Comparison of ENCODE assay signal across 23 cellular contexts in the genomic region with DNA sequence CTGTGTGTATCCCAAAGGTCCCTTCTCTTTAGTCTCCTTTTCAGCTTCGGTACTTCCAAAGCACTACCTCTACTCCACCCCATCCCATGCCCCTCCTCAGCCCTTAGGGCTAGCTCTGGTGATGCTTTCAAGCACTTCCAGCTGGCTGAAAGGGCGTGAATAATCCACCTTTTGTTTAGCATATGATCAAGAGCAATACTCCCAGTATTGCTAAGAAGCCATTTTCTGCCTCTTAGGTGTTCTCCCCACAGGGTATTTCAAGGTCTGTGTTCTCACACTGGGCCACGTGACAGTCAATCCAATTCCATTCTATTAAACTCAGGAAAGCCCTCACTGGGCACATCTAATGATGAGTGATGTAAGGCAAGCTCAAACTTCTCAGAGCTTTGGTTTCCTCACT.
DNase-seq lines count a peak whose midpoint lies in the region; ATAC-seq and TF ChIP-seq lines count a peak whose summit lies in the region.
"Had no signal": no experiment of that assay in that cellular context is flagged by ENCODE, and none has a peak within 500 bp of the region (broad histone marks: within the 10 kb centered on the region; RNA-seq: fewer than 3 reads in every experiment).

No MANE protein-coding gene starts in this region.

- H3K27me3 ChIP-seq in mammary epithelial cell (ENCODE audit: insufficient read depth, low read length) (no peaks in the 10 kb centered on the region), breast epithelium (no peaks in the 10 kb centered on the region), esophagus (ENCODE audit: control insufficient read depth in 1 of 2, insufficient read depth in 2 of 2, low read length in 2 of 2) (no peaks in the 10 kb centered on the region), PC-9 (ENCODE audit: insufficient read depth, low read depth) (no peaks in the 10 kb centered on the region)
- no peaks in the 10 kb centered on the region for H3K27me3 ChIP-seq in CD4-positive, alpha-beta T cell (ENCODE audit: control insufficient read depth, insufficient read depth, low read length)

- H3K4me3 ChIP-seq in mammary epithelial cell (replicated peaks in 1 of 3; ENCODE audit: insufficient read depth in 1 of 3, low read depth in 2 of 3, low read length in 3 of 3): no peak overlapping the region
- H3K4me3 ChIP-seq in breast epithelium: no peak overlapping the region
- H3K4me3 ChIP-seq in esophagus (ENCODE audit: low read depth in 1 of 2, low read length in 2 of 2): no peak overlapping the region
- no peak overlapping the region for H3K4me3 ChIP-seq in PC-9
- H3K4me3 ChIP-seq: MG63 had no signal

- intact Hi-C loops in mammary epithelial cell (cut with micrococcal nuclease): no loop called here
- intact Hi-C loops in breast epithelium (cut with DNase I; ENCODE audit: low total_unique reads): no loop called here
- intact Hi-C loops in PC-9 (cut with micrococcal nuclease; ENCODE audit: unreplicated experiment): no loop called here
- intact Hi-C loops in CD4-positive, alpha-beta T cell (cut with DNase I, micrococcal nuclease): no loop called here

- no peak overlapping the region for H3K4me3 Mint-ChIP-seq in CD4-positive, alpha-beta T cell

- H3K27ac ChIP-seq in mammary epithelial cell (ENCODE audit: insufficient read depth, low read depth, low read length) (no peak overlapping the region), breast epithelium (peak overlapping the region in 1 of 2 donors; percentile 19), esophagus (ENCODE audit: low read depth in 2 of 2, low read length in 1 of 2) (peak overlapping the region; percentile 23 to 66), PC-9 (no peak overlapping the region)
- H3K27ac ChIP-seq in CD4-positive, alpha-beta T cell (ENCODE audit: low read depth, low read length): no peak overlapping the region
- H3K27ac ChIP-seq: 22Rv1, C4-2B, RWPE1 had no signal

- TF ChIP-seq CTCF in mammary epithelial cell (conservative IDR thresholded peaks at IDR 0.05 in 1 of 2, IDR thresholded peaks at IDR 0.05 in 1 of 2; ENCODE audit: extremely low read depth in 1 of 2, insufficient read depth in 1 of 2, low read depth in 1 of 2, low read length in 2 of 2) (no peak), breast epithelium (IDR thresholded peaks at IDR 0.05) (no peak), PC-9 (conservative IDR thresholded peaks at IDR 0.05) (no peak)
- TF ChIP-seq CTCF in CD4-positive, alpha-beta T cell (IDR thresholded peaks at IDR 0.05): no peak

- peaks cover 29% of the 10 kb centered on the region for H3K4me1 ChIP-seq in mammary epithelial cell (ENCODE audit: insufficient read depth, low read length)
- no peaks in the 10 kb centered on the region for H3K4me1 ChIP-seq in breast epithelium
- peaks cover 0 to 2% of the 10 kb centered on the region in 2 donors for H3K4me1 ChIP-seq in esophagus (ENCODE audit: control insufficient read depth in 2 of 2, insufficient read depth in 2 of 2, low read length in 1 of 2)
- peaks cover 11% of the 10 kb centered on the region for H3K4me1 ChIP-seq in PC-9 (replicated peaks; ENCODE audit: insufficient read depth)

- H2AFZ ChIP-seq in mammary epithelial cell (ENCODE audit: low read depth, low read length) (peak overlapping the region; percentile 38), PC-9 (no peak overlapping the region)

- DNase-seq in DMS153 (lab: John Stamatoyannopoulos, UW) (peak; percentile 11), DMS153 treated with DMSO at 0.1 percent for 48 hours (lab: John Stamatoyannopoulos, UW; ENCODE audit: unreplicated experiment) (no peak), mammary epithelial cell (peak; percentile 11), breast epithelium (ENCODE audit: low spot score in 2 of 2) (no peak), PC-9 (no peak)
- no peak for DNase-seq in CD4-positive, alpha-beta T cell
- DNase-seq in stimulated activated CD4-positive, alpha-beta T cell treated with anti-CD3 and anti-CD28 coated beads, Interleukin-15, amount 100 ng/mL, for 24 hours: no peak
- DNase-seq: AML-193, DND-41, HCEC 1CT, Kasumi-1, MG63, NCI-H1048, NCI-H1436, NCI-H2029, NCI-H510A, NCI-H774, PC-3, SIG-M5 had no signal

- in situ Hi-C loops in mammary epithelial cell (cut with MboI; ENCODE audit: low sequenced_read_pairs in 2 of 2): no loop called here

- H3K9ac ChIP-seq in mammary epithelial cell (ENCODE audit: insufficient read depth, low read length): no peak overlapping the region

- dilution Hi-C loops in mammary epithelial cell (cut with HindIII; ENCODE audit: low sequenced_read_pairs): no loop called here

- TF ChIP-seq POLR2A in breast epithelium (IDR thresholded peaks at IDR 0.05): no peak

- no peaks in the 10 kb centered on the region for H3K27me3 Mint-ChIP-seq in CD4-positive, alpha-beta T cell

- no peaks in the 10 kb centered on the region for H3K9me3 Mint-ChIP-seq in CD4-positive, alpha-beta T cell

- H3K4me2 ChIP-seq in mammary epithelial cell (ENCODE audit: insufficient read depth, low read depth, low read length) (no peak overlapping the region), PC-9 (no peak overlapping the region)

- no peaks in the 10 kb centered on the region for H3K4me1 Mint-ChIP-seq in CD4-positive, alpha-beta T cell (ENCODE audit: low read depth)

- no peaks in the 10 kb centered on the region for H3K9me2 ChIP-seq in PC-9 (ENCODE audit: insufficient read depth)

- H3K36me3 ChIP-seq in mammary epithelial cell (ENCODE audit: insufficient read depth, low read length): no peaks in the 10 kb centered on the region
- no peaks in the 10 kb centered on the region for H3K36me3 ChIP-seq in breast epithelium
- H3K36me3 ChIP-seq in esophagus (ENCODE audit: control insufficient read depth in 2 of 2, insufficient read depth in 2 of 2, low read length in 1 of 2): no peaks in the 10 kb centered on the region
- no peaks in the 10 kb centered on the region for H3K36me3 ChIP-seq in PC-9 (ENCODE audit: low read depth)
- H3K36me3 ChIP-seq: MG63 had no signal

- H4K20me1 ChIP-seq in mammary epithelial cell (ENCODE audit: insufficient read depth, low read length) (no peaks in the 10 kb centered on the region), PC-9 (ENCODE audit: insufficient read depth) (no peaks in the 10 kb centered on the region)

- no peak for ATAC-seq in CD4-positive, alpha-beta T cell (ENCODE audit: poor library complexity)
- ATAC-seq: PC-3 had no signal

- H3F3A ChIP-seq in PC-9 (ENCODE audit: insufficient read depth, low read depth): no peaks in the 10 kb centered on the region

- POLR2A ChIA-PET in PC-9 (lab: Charles Lee; ENCODE audit: unreplicated experiment): no interaction called here
- POLR2A ChIA-PET in CD4-positive, alpha-beta T cell (lab: Charles Lee): no interaction called here

- CTCF ChIA-PET in mammary epithelial cell (lab: Charles Lee; ENCODE audit: low non-redundant PET): no interaction called here
- CTCF ChIA-PET in PC-9 (lab: Charles Lee): no interaction called here
- CTCF ChIA-PET in CD4-positive, alpha-beta T cell (lab: Charles Lee): no interaction called here

- 35% methylated on average over 3 of the region's 3 CpGs for WGBS in mammary epithelial cell (ENCODE audit: low coverage, missing lambda C conversion rate)
- 43 to 60% methylated on average over 3 of the region's 3 CpGs for WGBS in esophagus, 2 donors

- H3K27ac Mint-ChIP-seq in CD4-positive, alpha-beta T cell: no peak overlapping the region

- no peaks in the 10 kb centered on the region for H3K36me3 Mint-ChIP-seq in CD4-positive, alpha-beta T cell (ENCODE audit: low read depth)

- BruUV-seq in mammary epithelial cell (replicated peaks; lab: Mats Ljungman, UMichigan) (no TSS peak), PC-9 (replicated peaks; lab: Mats Ljungman, UMichigan) (no TSS peak)

- H3K79me2 ChIP-seq in mammary epithelial cell (ENCODE audit: insufficient read depth, low read length) (no peaks in the 10 kb centered on the region), PC-9 (ENCODE audit: low read depth) (no peaks in the 10 kb centered on the region)

- H3K9me3 ChIP-seq in mammary epithelial cell (replicated peaks; ENCODE audit: insufficient read depth, low read length) (no peaks in the 10 kb centered on the region), breast epithelium (no peaks in the 10 kb centered on the region), esophagus (ENCODE audit: control insufficient read depth in 2 of 2, insufficient read depth in 1 of 2, low read depth in 1 of 2, low read length in 1 of 2) (no peaks in the 10 kb centered on the region), PC-9 (ENCODE audit: insufficient read depth, low read depth) (no peaks in the 10 kb centered on the region)
- no peaks in the 10 kb centered on the region for H3K9me3 ChIP-seq in CD4-positive, alpha-beta T cell (ENCODE audit: control insufficient read depth, low read length)
- H3K9me3 ChIP-seq: MG63 had no signal

Comparison
In these comparisons a context has a peak if more than half of its experiments do, and no peak if none do; other contexts are left out.
1. DNase-seq: peak in DMS153 (single experiment) and mammary epithelial cell (single experiment); none in DMS153 treated with DMSO at 0.1 percent for 48 hours (single experiment), breast epithelium (0 of 2), PC-9 (0 of 2), CD4-positive, alpha-beta T cell (0 of 10) and stimulated activated CD4-positive, alpha-beta T cell treated with anti-CD3 and anti-CD28 coated beads, Interleukin-15, amount 100 ng/mL, for 24 hours (single experiment).
2. H3K27ac ChIP-seq: peak in esophagus (2 of 2); none in mammary epithelial cell (single experiment), PC-9 (single experiment) and CD4-positive, alpha-beta T cell (single experiment).